Comparison of ENCODE assay signal across 8 cellular contexts in genomic region chr1:205286335-205286950, GRCh38.
DNase-seq lines count a peak whose midpoint lies in the region; ATAC-seq lines count a peak whose summit lies in the region.

No MANE protein-coding gene starts in this region.

- DNase-seq in EL: peak; percentile 63
- DNase-seq in UCSD-AML1 (lab: John Stamatoyannopoulos, UW; ENCODE audit: unreplicated experiment): peak; percentile 25
- DNase-seq in effector CD4-positive, alpha-beta T cell: peak; percentile 45
- DNase-seq in stimulated activated CD8-positive, alpha-beta memory T cell treated with anti-CD3 and anti-CD28 coated beads, Interleukin-7, amount 100 ng/mL, for 4 hours (ENCODE audit: low read depth in 2 of 2): peak; percentile 41 to 45
- no peak for DNase-seq in putamen (ENCODE audit: low spot score)
- DNase-seq in NCI-H345 treated with DMSO at 0.1 percent for 48 hours (lab: John Stamatoyannopoulos, UW; ENCODE audit: unreplicated experiment): no peak
- DNase-seq in NCI-H2081 (lab: John Stamatoyannopoulos, UW): no peak

- peak; percentile 24 for ATAC-seq in HG02938 (IDR thresholded peaks at IDR 0.05; ENCODE audit: unreplicated experiment)

Comparison
In these comparisons a context has a peak if more than half of its experiments do, and no peak if none do; other contexts are left out.
1. DNase-seq: peak in EL (single experiment), UCSD-AML1 (single experiment), effector CD4-positive, alpha-beta T cell (single experiment) and stimulated activated CD8-positive, alpha-beta memory T cell treated with anti-CD3 and anti-CD28 coated beads, Interleukin-7, amount 100 ng/mL, for 4 hours (2 of 2); none in putamen (single experiment), NCI-H345 treated with DMSO at 0.1 percent for 48 hours (single experiment) and NCI-H2081 (0 of 2).